ENCODE assay signal across 1 cellular context in the genomic region with DNA sequence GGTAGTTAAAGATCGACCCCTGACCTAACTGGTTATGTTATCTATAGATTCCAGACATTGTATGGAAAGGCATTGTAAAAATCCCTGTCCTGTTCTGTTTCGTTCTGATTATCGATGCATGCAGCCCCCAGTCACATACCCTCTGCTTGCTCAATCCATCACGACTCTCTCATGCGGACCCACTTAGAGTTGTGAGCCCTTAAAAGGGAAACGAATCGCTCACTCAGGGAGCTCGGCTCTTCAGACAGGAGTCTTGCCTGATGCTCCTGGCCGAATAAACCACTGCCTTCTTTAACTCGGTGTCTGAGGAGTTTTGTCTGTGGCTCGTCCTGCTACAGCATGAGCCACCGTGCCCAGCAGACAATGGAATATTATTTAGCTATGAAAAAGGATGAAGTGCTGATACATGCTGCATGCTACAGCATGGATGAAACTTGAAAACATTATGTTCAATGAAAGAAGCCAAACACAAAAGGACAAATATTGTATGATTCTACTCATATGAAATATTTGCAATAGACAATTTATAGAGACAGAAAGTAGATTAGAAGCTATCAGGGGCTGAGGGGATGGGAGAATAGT.
TF ChIP-seq lines count a peak whose summit lies in the region.

No MANE protein-coding gene starts in this region.

TF ChIP-seq in HEK293, 187 proteins besides CTCF, POLR2A, EP300 and RAD21 (continued from another document):
- TF ChIP-seq, protein P1, sequence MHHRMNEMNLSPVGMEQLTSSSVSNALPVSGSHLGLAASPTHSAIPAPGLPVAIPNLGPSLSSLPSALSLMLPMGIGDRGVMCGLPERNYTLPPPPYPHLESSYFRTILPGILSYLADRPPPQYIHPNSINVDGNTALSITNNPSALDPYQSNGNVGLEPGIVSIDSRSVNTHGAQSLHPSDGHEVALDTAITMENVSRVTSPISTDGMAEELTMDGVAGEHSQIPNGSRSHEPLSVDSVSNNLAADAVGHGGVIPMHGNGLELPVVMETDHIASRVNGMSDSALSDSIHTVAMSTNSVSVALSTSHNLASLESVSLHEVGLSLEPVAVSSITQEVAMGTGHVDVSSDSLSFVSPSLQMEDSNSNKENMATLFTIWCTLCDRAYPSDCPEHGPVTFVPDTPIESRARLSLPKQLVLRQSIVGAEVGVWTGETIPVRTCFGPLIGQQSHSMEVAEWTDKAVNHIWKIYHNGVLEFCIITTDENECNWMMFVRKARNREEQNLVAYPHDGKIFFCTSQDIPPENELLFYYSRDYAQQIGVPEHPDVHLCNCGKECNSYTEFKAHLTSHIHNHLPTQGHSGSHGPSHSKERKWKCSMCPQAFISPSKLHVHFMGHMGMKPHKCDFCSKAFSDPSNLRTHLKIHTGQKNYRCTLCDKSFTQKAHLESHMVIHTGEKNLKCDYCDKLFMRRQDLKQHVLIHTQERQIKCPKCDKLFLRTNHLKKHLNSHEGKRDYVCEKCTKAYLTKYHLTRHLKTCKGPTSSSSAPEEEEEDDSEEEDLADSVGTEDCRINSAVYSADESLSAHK (tag by site-specific recombination; IDR thresholded peaks at IDR 0.05): no peak
- TF ChIP-seq ZNF311 (tag by site-specific recombination; IDR thresholded peaks at IDR 0.05; ENCODE audit: borderline replicate concordance) (no peak), ZNF2 (tag by site-specific recombination; IDR thresholded peaks at IDR 0.05) (no peak), MZF1 (tag by site-specific recombination; IDR thresholded peaks at IDR 0.05; ENCODE audit: borderline replicate concordance) (peak; percentile 69; the same call in 1 of the 2 replicates), ZNF24 (tag by site-specific recombination; IDR thresholded peaks at IDR 0.05) (no peak), ZNF549 (tag by site-specific recombination; IDR thresholded peaks at IDR 0.05) (no peak), ZNF350 (tag by site-specific recombination; IDR thresholded peaks at IDR 0.05) (no peak), EGR2 (tag by site-specific recombination; IDR thresholded peaks at IDR 0.05; ENCODE audit: low read depth) (no peak), SETDB1 (IDR thresholded peaks at IDR 0.05; ENCODE audit: insufficient read length, low read length) (no peak), ZNF585B (tag by site-specific recombination; IDR thresholded peaks at IDR 0.05) (no peak), KLF1 (tag by site-specific recombination; IDR thresholded peaks at IDR 0.05) (no peak), GLIS1 (tag by site-specific recombination; IDR thresholded peaks at IDR 0.05) (no peak), ZNF239 (tag by site-specific recombination; IDR thresholded peaks at IDR 0.05) (no peak), ZNF555 (tag by site-specific recombination; conservative IDR thresholded peaks at IDR 0.05) (no peak), KLF10 (tag by site-specific recombination; IDR thresholded peaks at IDR 0.05) (no peak), ZNF747 (tag by site-specific recombination; IDR thresholded peaks at IDR 0.05) (no peak), ZNF548 (tag by site-specific recombination; IDR thresholded peaks at IDR 0.05) (no peak), ZNF146 (tag by site-specific recombination; IDR thresholded peaks at IDR 0.05) (peak; percentile 96), ZNF354C (tag by site-specific recombination; IDR thresholded peaks at IDR 0.05; ENCODE audit: borderline replicate concordance, low read depth) (no peak), IKZF3 (tag by site-specific recombination; IDR thresholded peaks at IDR 0.05) (no peak)
- TF ChIP-seq, protein P2, sequence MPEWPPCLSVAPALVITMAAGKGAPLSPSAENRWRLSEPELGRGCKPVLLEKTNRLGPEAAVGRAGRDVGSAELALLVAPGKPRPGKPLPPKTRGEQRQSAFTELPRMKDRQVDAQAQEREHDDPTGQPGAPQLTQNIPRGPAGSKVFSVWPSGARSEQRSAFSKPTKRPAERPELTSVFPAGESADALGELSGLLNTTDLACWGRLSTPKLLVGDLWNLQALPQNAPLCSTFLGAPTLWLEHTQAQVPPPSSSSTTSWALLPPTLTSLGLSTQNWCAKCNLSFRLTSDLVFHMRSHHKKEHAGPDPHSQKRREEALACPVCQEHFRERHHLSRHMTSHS (tag by site-specific recombination; IDR thresholded peaks at IDR 0.05): no peak
- TF ChIP-seq, protein P3, sequence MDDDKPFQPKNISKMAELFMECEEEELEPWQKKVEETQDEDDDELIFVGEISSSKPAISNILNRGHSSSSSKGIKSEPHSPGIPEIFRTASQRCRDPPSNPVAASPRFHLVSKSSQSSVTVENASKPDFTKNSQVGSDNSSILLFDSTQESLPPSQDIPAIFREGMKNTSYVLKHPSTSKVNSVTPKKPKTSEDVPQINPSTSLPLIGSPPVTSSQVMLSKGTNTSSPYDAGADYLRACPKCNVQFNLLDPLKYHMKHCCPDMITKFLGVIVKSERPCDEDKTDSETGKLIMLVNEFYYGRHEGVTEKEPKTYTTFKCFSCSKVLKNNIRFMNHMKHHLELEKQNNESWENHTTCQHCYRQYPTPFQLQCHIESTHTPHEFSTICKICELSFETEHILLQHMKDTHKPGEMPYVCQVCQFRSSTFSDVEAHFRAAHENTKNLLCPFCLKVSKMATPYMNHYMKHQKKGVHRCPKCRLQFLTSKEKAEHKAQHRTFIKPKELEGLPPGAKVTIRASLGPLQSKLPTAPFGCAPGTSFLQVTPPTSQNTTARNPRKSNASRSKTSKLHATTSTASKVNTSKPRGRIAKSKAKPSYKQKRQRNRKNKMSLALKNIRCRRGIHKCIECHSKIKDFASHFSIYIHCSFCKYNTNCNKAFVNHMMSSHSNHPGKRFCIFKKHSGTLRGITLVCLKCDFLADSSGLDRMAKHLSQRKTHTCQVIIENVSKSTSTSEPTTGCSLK (tag by site-specific recombination; IDR thresholded peaks at IDR 0.05): no peak
- TF ChIP-seq, protein P4, sequence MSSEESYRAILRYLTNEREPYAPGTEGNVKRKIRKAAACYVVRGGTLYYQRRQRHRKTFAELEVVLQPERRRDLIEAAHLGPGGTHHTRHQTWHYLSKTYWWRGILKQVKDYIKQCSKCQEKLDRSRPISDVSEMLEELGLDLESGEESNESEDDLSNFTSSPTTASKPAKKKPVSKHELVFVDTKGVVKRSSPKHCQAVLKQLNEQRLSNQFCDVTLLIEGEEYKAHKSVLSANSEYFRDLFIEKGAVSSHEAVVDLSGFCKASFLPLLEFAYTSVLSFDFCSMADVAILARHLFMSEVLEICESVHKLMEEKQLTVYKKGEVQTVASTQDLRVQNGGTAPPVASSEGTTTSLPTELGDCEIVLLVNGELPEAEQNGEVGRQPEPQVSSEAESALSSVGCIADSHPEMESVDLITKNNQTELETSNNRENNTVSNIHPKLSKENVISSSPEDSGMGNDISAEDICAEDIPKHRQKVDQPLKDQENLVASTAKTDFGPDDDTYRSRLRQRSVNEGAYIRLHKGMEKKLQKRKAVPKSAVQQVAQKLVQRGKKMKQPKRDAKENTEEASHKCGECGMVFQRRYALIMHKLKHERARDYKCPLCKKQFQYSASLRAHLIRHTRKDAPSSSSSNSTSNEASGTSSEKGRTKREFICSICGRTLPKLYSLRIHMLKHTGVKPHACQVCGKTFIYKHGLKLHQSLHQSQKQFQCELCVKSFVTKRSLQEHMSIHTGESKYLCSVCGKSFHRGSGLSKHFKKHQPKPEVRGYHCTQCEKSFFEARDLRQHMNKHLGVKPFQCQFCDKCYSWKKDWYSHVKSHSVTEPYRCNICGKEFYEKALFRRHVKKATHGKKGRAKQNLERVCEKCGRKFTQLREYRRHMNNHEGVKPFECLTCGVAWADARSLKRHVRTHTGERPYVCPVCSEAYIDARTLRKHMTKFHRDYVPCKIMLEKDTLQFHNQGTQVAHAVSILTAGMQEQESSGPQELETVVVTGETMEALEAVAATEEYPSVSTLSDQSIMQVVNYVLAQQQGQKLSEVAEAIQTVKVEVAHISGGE (tag by site-specific recombination; conservative IDR thresholded peaks at IDR 0.05; ENCODE audit: low read depth): no peak
- TF ChIP-seq, protein P5, sequence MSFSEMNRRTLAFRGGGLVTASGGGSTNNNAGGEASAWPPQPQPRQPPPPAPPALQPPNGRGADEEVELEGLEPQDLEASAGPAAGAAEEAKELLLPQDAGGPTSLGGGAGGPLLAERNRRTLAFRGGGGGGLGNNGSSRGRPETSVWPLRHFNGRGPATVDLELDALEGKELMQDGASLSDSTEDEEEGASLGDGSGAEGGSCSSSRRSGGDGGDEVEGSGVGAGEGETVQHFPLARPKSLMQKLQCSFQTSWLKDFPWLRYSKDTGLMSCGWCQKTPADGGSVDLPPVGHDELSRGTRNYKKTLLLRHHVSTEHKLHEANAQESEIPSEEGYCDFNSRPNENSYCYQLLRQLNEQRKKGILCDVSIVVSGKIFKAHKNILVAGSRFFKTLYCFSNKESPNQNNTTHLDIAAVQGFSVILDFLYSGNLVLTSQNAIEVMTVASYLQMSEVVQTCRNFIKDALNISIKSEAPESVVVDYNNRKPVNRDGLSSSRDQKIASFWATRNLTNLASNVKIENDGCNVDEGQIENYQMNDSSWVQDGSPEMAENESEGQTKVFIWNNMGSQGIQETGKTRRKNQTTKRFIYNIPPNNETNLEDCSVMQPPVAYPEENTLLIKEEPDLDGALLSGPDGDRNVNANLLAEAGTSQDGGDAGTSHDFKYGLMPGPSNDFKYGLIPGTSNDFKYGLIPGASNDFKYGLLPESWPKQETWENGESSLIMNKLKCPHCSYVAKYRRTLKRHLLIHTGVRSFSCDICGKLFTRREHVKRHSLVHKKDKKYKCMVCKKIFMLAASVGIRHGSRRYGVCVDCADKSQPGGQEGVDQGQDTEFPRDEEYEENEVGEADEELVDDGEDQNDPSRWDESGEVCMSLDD (tag by site-specific recombination; IDR thresholded peaks at IDR 0.05): no peak
- TF ChIP-seq, protein P6, sequence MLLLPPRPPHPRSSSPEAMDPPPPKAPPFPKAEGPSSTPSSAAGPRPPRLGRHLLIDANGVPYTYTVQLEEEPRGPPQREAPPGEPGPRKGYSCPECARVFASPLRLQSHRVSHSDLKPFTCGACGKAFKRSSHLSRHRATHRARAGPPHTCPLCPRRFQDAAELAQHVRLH (tag by site-specific recombination; IDR thresholded peaks at IDR 0.05): 0 out of 2 replicates have a peak, but pooled peaks have one; percentile 39
- TF ChIP-seq, protein P7, sequence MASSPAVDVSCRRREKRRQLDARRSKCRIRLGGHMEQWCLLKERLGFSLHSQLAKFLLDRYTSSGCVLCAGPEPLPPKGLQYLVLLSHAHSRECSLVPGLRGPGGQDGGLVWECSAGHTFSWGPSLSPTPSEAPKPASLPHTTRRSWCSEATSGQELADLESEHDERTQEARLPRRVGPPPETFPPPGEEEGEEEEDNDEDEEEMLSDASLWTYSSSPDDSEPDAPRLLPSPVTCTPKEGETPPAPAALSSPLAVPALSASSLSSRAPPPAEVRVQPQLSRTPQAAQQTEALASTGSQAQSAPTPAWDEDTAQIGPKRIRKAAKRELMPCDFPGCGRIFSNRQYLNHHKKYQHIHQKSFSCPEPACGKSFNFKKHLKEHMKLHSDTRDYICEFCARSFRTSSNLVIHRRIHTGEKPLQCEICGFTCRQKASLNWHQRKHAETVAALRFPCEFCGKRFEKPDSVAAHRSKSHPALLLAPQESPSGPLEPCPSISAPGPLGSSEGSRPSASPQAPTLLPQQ (tag by site-specific recombination; IDR thresholded peaks at IDR 0.05): peak; percentile 64; the same call in 1 of the 2 replicates
- TF ChIP-seq, protein P8, sequence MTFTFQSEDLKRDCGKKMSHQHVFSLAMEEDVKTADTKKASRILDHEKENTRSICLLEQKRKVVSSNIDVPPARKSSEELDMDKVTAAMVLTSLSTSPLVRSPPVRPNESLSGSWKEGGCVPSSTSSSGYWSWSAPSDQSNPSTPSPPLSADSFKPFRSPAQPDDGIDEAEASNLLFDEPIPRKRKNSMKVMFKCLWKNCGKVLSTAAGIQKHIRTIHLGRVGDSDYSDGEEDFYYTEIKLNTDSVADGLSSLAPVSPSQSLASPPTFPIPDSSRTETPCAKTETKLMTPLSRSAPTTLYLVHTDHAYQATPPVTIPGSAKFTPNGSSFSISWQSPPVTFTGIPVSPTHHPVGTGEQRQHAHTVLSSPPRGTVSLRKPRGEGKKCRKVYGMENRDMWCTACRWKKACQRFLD (tag by site-specific recombination; IDR thresholded peaks at IDR 0.05): no peak
- TF ChIP-seq, protein P9, sequence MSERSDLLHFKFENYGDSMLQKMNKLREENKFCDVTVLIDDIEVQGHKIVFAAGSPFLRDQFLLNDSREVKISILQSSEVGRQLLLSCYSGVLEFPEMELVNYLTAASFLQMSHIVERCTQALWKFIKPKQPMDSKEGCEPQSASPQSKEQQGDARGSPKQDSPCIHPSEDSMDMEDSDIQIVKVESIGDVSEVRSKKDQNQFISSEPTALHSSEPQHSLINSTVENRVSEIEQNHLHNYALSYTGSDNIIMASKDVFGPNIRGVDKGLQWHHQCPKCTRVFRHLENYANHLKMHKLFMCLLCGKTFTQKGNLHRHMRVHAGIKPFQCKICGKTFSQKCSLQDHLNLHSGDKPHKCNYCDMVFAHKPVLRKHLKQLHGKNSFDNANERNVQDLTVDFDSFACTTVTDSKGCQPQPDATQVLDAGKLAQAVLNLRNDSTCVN (tag by site-specific recombination; optimal IDR thresholded peaks at IDR 0.05): no peak
